ENCODE assay signal across 13 cellular contexts in the genomic region with DNA sequence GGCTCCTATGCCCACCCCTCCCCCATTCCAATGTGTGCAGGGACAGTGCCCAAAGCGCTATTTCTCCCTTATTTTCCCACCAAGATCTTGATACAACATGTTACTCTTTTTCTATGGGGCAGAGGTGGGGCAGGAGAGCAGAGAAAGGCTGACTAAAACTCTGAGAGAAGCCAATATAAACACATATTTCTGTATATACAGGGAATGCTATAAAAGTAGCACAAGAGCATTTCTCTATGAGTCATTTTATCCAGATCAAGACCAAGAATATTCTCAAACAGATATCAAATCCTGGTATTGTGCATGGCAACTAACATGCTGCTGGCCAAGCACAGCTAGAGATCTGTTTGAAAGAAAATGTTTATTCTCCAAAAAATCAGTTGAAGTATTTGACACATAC. TPM values are rescaled to one million over a fixed set of nuclear protein-coding genes. Genes with fewer than 3 reads are reported as not detected.
DNase-seq lines count a peak whose midpoint lies in the region; ATAC-seq, FAIRE-seq and TF ChIP-seq lines count a peak whose summit lies in the region.
"Had no signal": no experiment of that assay in that cellular context is flagged by ENCODE, and none has a peak within 500 bp of the region (broad histone marks: within the 10 kb centered on the region; RNA-seq: fewer than 3 reads in every experiment).

No MANE protein-coding gene starts in this region.

- POLR2A ChIA-PET in GM12878 (lab: Charles Lee), result interaction anchor here (1.2 kb wide), 1 partner anchor 11 kb away, joined by 3 read pairs; no protein-coding TSS in a partner anchor

- H3K27me3 Mint-ChIP-seq in CD4-positive, CD25-positive, alpha-beta regulatory T cell, result no peaks in the 10 kb centered on the region

- intact Hi-C loops in GM12878 (cut with micrococcal nuclease; ENCODE audit: unreplicated experiment), result loop anchor here (5.0 kb wide), 1 partner anchor 40 kb away; no protein-coding TSS in a partner anchor

- FAIRE-seq in HTR-8/SVneo (lab: Jason Lieb, UNC), result no peak
- FAIRE-seq in GM12878 (lab: Jason Lieb, UNC), result no peak
- no peak for FAIRE-seq in urothelium cell line (lab: Jason Lieb, UNC)
- FAIRE-seq: keratinocyte had no signal

- peaks cover 36 to 70% (median 54%) of the 10 kb centered on the region in 4 donors for H3K4me1 Mint-ChIP-seq in CD4-positive, CD25-positive, alpha-beta regulatory T cell

- no peak overlapping the region for H3K4ac ChIP-seq in mesenchymal stem cell (ENCODE audit: low read depth in 1 of 2, low read length in 2 of 2)

- H3K14ac ChIP-seq in mesenchymal stem cell (ENCODE audit: low read length in 2 of 2), result no peak overlapping the region

- CTCF ChIA-PET in GM12878 (lab: Yijun Ruan, JAX), result interaction anchor here (1.1 to 7.7 kb wide), 2 partner anchors 15 to 30 kb away, joined by 3 to 48 read pairs; no protein-coding TSS in a partner anchor

- H2BK12ac ChIP-seq in mesenchymal stem cell (ENCODE audit: low read length in 2 of 2), result no peak overlapping the region

- H2AFZ ChIP-seq in GM12878 (ENCODE audit: control insufficient read depth, low read depth, low read length) (no peak overlapping the region), mesenchymal stem cell (ENCODE audit: low read depth, low read length) (no peak overlapping the region)

- H4K91ac ChIP-seq in mesenchymal stem cell (ENCODE audit: low read length), result no peak overlapping the region

- H3K79me1 ChIP-seq in mesenchymal stem cell (replicated peaks; ENCODE audit: low read length, poor library complexity, severe bottlenecking), result peaks cover 6% of the 10 kb centered on the region

- H3K4me3 ChIP-seq in CD4-positive, CD25-positive, alpha-beta regulatory T cell (ENCODE audit: low read depth, low read length), result peak overlapping the region; percentile 20
- H3K4me3 ChIP-seq in GM12878, result no peak overlapping the region
- no peak overlapping the region for H3K4me3 ChIP-seq in mesenchymal stem cell (ENCODE audit: insufficient read depth in 1 of 2, low read depth in 1 of 2, low read length in 2 of 2)
- H3K4me3 ChIP-seq: HAP-1, transverse colon had no signal

- H2BK120ac ChIP-seq in mesenchymal stem cell (ENCODE audit: low read depth, low read length), result no peak overlapping the region

- no peak overlapping the region for H3K18ac ChIP-seq in mesenchymal stem cell (ENCODE audit: low read depth in 1 of 2, low read length in 2 of 2)

- H3K9me3 Mint-ChIP-seq in CD4-positive, CD25-positive, alpha-beta regulatory T cell, result no peaks in the 10 kb centered on the region

- no TSS peak for BruUV-seq in GM12878 (replicated peaks; lab: Mats Ljungman, UMichigan)

- RAD21 ChIA-PET in GM12878 (lab: Charles Lee; ENCODE audit: unreplicated experiment), result interaction anchor here (1.2 kb wide), 1 partner anchor 30 kb away, joined by 4 read pairs; no protein-coding TSS in a partner anchor

- no peak overlapping the region for H3K27ac ChIP-seq in CD4-positive, CD25-positive, alpha-beta regulatory T cell (ENCODE audit: insufficient read depth, low read length, poor library complexity, severe bottlenecking)
- no peak overlapping the region; the same call in 1 of the 2 replicates for H3K27ac ChIP-seq in GM12878 (ENCODE audit: control insufficient read depth, insufficient read depth)
- H3K27ac ChIP-seq in mesenchymal stem cell (ENCODE audit: low read length, poor library complexity, severe bottlenecking), result no peak overlapping the region

- no peak for TF ChIP-seq CTCF in GM12878 (IDR thresholded peaks at IDR 0.05 in 2 of 3, conservative IDR thresholded peaks at IDR 0.05 in 1 of 3; ENCODE audit: control insufficient read depth in 2 of 3, extremely low read depth in 1 of 3, insufficient read depth in 1 of 3, low read depth in 3 of 3, low read length in 3 of 3)

- no peak overlapping the region for H2BK5ac ChIP-seq in mesenchymal stem cell (ENCODE audit: low read depth, low read length, poor library complexity, severe bottlenecking)

- no peak overlapping the region for H3K27ac Mint-ChIP-seq in CD4-positive, CD25-positive, alpha-beta regulatory T cell

- H3K79me2 ChIP-seq in GM12878 (ENCODE audit: control insufficient read depth, insufficient read depth, low read length), result peaks cover 47% of the 10 kb centered on the region

- in situ Hi-C loops in GM12878 (cut with MboI), result no loop called here

- H4K20me1 ChIP-seq in GM12878 (ENCODE audit: control insufficient read depth, insufficient read depth), result no peaks in the 10 kb centered on the region

- H2BK15ac ChIP-seq in mesenchymal stem cell (ENCODE audit: low read depth, poor library complexity, severe bottlenecking), result no peak overlapping the region

- H3K27me3 ChIP-seq in CD4-positive, CD25-positive, alpha-beta regulatory T cell (ENCODE audit: control insufficient read depth, insufficient read depth, low read length), result no peaks in the 10 kb centered on the region
- H3K27me3 ChIP-seq in GM12878 (replicated peaks in 1 of 2; ENCODE audit: control insufficient read depth in 2 of 2, insufficient read depth in 2 of 2, low read length in 1 of 2), result no peaks in the 10 kb centered on the region
- no peaks in the 10 kb centered on the region for H3K27me3 ChIP-seq in mesenchymal stem cell (ENCODE audit: control insufficient read depth in 1 of 2, insufficient read depth in 1 of 2, low read length in 2 of 2)
- H3K27me3 ChIP-seq: transverse colon had no signal

- H3K36me3 Mint-ChIP-seq in CD4-positive, CD25-positive, alpha-beta regulatory T cell, result peaks cover 37% of the 10 kb centered on the region

- 91% methylated on average over 1 of the region's 1 CpG for WGBS in GM12878 (ENCODE audit: insufficient coverage, insufficient replicate concordance, low lambda C conversion rate, missing lambda C conversion rate)
- 100% methylated on average over 1 of the region's 1 CpG for WGBS in mesenchymal stem cell

- peaks cover 49% of the 10 kb centered on the region for H3K36me3 ChIP-seq in CD4-positive, CD25-positive, alpha-beta regulatory T cell (ENCODE audit: control insufficient read depth, insufficient read depth, low read length)
- H3K36me3 ChIP-seq in GM12878 (ENCODE audit: control insufficient read depth in 2 of 2, insufficient read depth in 2 of 2, low read length in 1 of 2) (peaks cover 0 to 24% of the 10 kb centered on the region in 2 experiments; a peak in 3 of 4 replicates), mesenchymal stem cell (ENCODE audit: control insufficient read depth in 1 of 2, insufficient read depth in 2 of 2, low read depth in 1 of 2, low read length in 2 of 2) (peaks cover 15 to 84% of the 10 kb centered on the region in 2 experiments)

- no peaks in the 10 kb centered on the region for H3K9me3 ChIP-seq in CD4-positive, CD25-positive, alpha-beta regulatory T cell (ENCODE audit: control insufficient read depth in 2 of 2, low read length in 2 of 2)
- no peaks in the 10 kb centered on the region for H3K9me3 ChIP-seq in GM12878 (replicated peaks; ENCODE audit: control insufficient read depth, insufficient read depth, low read length)
- H3K9me3 ChIP-seq in mesenchymal stem cell (ENCODE audit: control insufficient read depth, low read length), result no peaks in the 10 kb centered on the region
- H3K9me3 ChIP-seq: HAP-1, transverse colon had no signal

- TF ChIP-seq EP300 in GM12878 (IDR thresholded peaks at IDR 0.05; ENCODE audit: borderline replicate concordance in 1 of 2, control insufficient read depth in 1 of 2, low read depth in 2 of 2, low read length in 2 of 2), result no peak

- peaks cover 55% of the 10 kb centered on the region for H3K4me1 ChIP-seq in CD4-positive, CD25-positive, alpha-beta regulatory T cell (ENCODE audit: control insufficient read depth, insufficient read depth, low read length, poor library complexity, severe bottlenecking)
- H3K4me1 ChIP-seq in GM12878 (ENCODE audit: control insufficient read depth, insufficient read depth, low read length) (peaks cover 13% of the 10 kb centered on the region), mesenchymal stem cell (ENCODE audit: control insufficient read depth, insufficient read depth, low read depth, low read length) (no peaks in the 10 kb centered on the region)

- no peak for TF ChIP-seq POLR2A in GM12878 (IDR thresholded peaks at IDR 0.05; ENCODE audit: low read depth, low read length)

- no peak overlapping the region for H3K23ac ChIP-seq in mesenchymal stem cell (ENCODE audit: low read length in 2 of 2)

- H3K4me2 ChIP-seq in GM12878 (ENCODE audit: control insufficient read depth, insufficient read depth), result peak overlapping the region; percentile 33; the same call in 1 of the 2 replicates
- no peak overlapping the region for H3K4me2 ChIP-seq in mesenchymal stem cell (ENCODE audit: low read length, poor library complexity, severe bottlenecking)

- no peak overlapping the region for H4K8ac ChIP-seq in mesenchymal stem cell (ENCODE audit: low read length)

- TF ChIP-seq RAD21 in GM12878 (IDR thresholded peaks at IDR 0.05; ENCODE audit: insufficient read depth, low read depth, low read length), result no peak

- SMC1A ChIA-PET in GM12878 (lab: Charles Lee; ENCODE audit: uncharacterized antibody, unreplicated experiment), result interaction anchor here (0.9 to 1.4 kb wide), 2 partner anchors 30 to 32 kb away, joined by 3 to 4 read pairs; no protein-coding TSS in a partner anchor

- H3K9ac ChIP-seq in GM12878 (ENCODE audit: control insufficient read depth, insufficient read depth, low read length) (no peak overlapping the region), mesenchymal stem cell (ENCODE audit: low read length) (peak overlapping the region; percentile 70)

- no peak overlapping the region for H2AK5ac ChIP-seq in mesenchymal stem cell (ENCODE audit: low read length, severe bottlenecking)

- no peak for ATAC-seq in CD4-positive, CD25-positive, alpha-beta regulatory T cell (ENCODE audit: low read depth in 2 of 2)
- ATAC-seq in GM12878 (no peak), HG03571 (IDR thresholded peaks at IDR 0.05; ENCODE audit: unreplicated experiment) (no peak)

- no peak for DNase-seq in CD4-positive, CD25-positive, alpha-beta regulatory T cell
- DNase-seq in HTR-8/SVneo (ENCODE audit: insufficient read length, low spot score), result peak; percentile 38
- DNase-seq in GM12878 (ENCODE audit: low read depth, low spot score), result no peak
- peak; percentile 70 for DNase-seq in mesenchymal stem cell
- DNase-seq in NCI-H128 (lab: John Stamatoyannopoulos, UW; ENCODE audit: unreplicated experiment), result no peak
- DNase-seq in urothelium cell line (ENCODE audit: low spot score), result no peak
- DNase-seq in NOMO-1 treated with DMSO at 0.1 percent for 48 hours (lab: John Stamatoyannopoulos, UW; ENCODE audit: unreplicated experiment), result no peak
- DNase-seq: NCI-H1436, nucleus accumbens, transverse colon had no signal

- H3K4me3 Mint-ChIP-seq in CD4-positive, CD25-positive, alpha-beta regulatory T cell, result peak overlapping the region in 2 of 4 donors; percentile 29 to 53

RNA-seq across cellular contexts. Expression of gene WDR26, which starts 7.3 kb away (rescaled TPM):
- 209 TPM for total RNA-seq in CD4-positive, CD25-positive, alpha-beta regulatory T cell
- 1 to 10 TPM; 2.6 to 5.3 (median 3.3) TPM for polyA plus RNA-seq in CD4-positive, CD25-positive, alpha-beta regulatory T cell
- total RNA-seq in GM12878 (2013; cell fraction: nucleolus; rRNA removed), result 179 and 184 TPM in 2 replicates
- total RNA-seq in GM12878 (2014; rRNA removed), result 20.4 and 24.5 TPM in 2 replicates
- total RNA-seq in GM12878 (2014; rRNA removed; fragmentation: Illumina TruSeq; extraction: Trizol), result 28.4 and 32.3 TPM in 2 replicates
- 47.0 and 47.5 TPM in 2 replicates for total RNA-seq in GM12878 (2021)
- polyA plus RNA-seq in GM12878 (2011; ENCODE audit: low read depth), result 28.8 TPM
- polyA plus RNA-seq in GM12878 (2011; rRNA removed), result 46.9 and 60.9 TPM in 2 replicates
- 16.4 and 26.1 TPM in 2 replicates for polyA plus RNA-seq in GM12878 (2011; cell fraction: cytosol; rRNA removed)
- polyA plus RNA-seq in GM12878 (2011; cell fraction: nucleus; rRNA removed), result 70.3 and 73.6 TPM in 2 replicates
- 42.5 and 51.2 TPM in 2 replicates for polyA plus RNA-seq in GM12878 (2012)
- polyA plus RNA-seq in GM12878 (2014; fragmentation: Illumina TruSeq; extraction: Trizol), result 40.4 and 54.6 TPM in 2 replicates
- polyA plus RNA-seq in GM12878 (2014; fragmentation: Nextera tagmentation; extraction: Ambion mirVana), result 10 to 100 TPM in 1 of 2 experiments, 1 to 10 TPM in 1; 8.9 to 10.5 TPM
- polyA plus RNA-seq in GM12878 (2014; rRNA removed), result 33.5 and 33.7 TPM in 2 replicates
- polyA plus RNA-seq in GM12878 (2016; fragmentation: Nextera tagmentation; extraction: Ambion mirVana), result 1 to 10 TPM; 6.6 to 7.1 TPM
- 53.6 and 79.8 TPM in 2 replicates for polyA minus RNA-seq in GM12878 (2011; rRNA and poly(A)+ RNA removed)
- polyA minus RNA-seq in GM12878 (2011; cell fraction: cytosol; rRNA and poly(A)+ RNA removed), result 32.1 and 47.2 TPM in 2 replicates
- 49.3 and 71.3 TPM in 2 replicates for polyA minus RNA-seq in GM12878 (2011; cell fraction: nucleus; rRNA and poly(A)+ RNA removed)
- polyA plus RNA-seq in mesenchymal stem cell (2013, experiment 1 of 2), result 71.2 TPM
- 67.9 TPM for polyA plus RNA-seq in mesenchymal stem cell (2013, experiment 2 of 2)

Comparison
In these comparisons a context has a peak if more than half of its experiments do, and no peak if none do; other contexts are left out.
1. DNase-seq: peak in HTR-8/SVneo (single experiment) and mesenchymal stem cell (single experiment); none in CD4-positive, CD25-positive, alpha-beta regulatory T cell (0 of 3), GM12878 (single experiment), NCI-H128 (single experiment), urothelium cell line (single experiment) and NOMO-1 treated with DMSO at 0.1 percent for 48 hours (single experiment).